Comparison of ENCODE assay signal across 15 cellular contexts in the genomic region with DNA sequence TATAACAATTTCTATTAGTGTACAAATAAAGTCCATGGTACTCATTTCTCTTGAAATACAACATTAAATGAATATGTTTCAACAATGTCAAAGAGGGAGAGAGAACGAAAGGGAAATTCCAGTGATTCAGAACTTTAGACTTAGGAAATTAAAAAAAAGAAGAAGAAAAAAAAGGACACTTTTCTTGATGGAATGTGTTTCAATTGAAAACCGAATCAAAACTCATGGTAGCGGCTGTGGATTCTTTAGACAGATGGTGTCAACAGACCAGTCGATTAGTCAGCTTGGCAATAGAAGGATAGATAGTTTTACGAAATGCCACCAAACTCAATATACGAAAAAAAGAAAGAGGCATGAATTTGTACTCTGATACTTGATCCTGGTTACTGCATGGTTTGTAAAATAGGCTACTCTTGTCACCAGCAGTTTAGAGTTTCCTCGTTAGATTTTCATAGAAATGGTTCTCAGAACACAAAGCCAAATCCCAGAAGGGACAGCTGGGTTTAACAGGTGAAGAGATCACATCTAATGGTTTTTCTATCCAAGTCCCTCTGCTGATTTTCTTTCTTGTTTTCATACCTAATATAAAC.
DNase-seq lines count a peak whose midpoint lies in the region; ATAC-seq and TF ChIP-seq lines count a peak whose summit lies in the region.
"Had no signal": no experiment of that assay in that cellular context is flagged by ENCODE, and none has a peak within 500 bp of the region (broad histone marks: within the 10 kb centered on the region; RNA-seq: fewer than 3 reads in every experiment).

No MANE protein-coding gene starts in this region.

- no peaks in the 10 kb centered on the region for H3K9me3 Mint-ChIP-seq in stimulated activated naive B cell treated with anti-CD40 and anti-IgM and Interleukin-4, amounts not matched to agents 10 μg/mL and 1 μg/mL and 100 μg/mL, for 72 hours

- no peaks in the 10 kb centered on the region for H3K36me3 Mint-ChIP-seq in stimulated activated naive B cell treated with anti-CD40 and anti-IgM and Interleukin-4, amounts not matched to agents 10 μg/mL and 1 μg/mL and 100 μg/mL, for 72 hours
- H3K36me3 Mint-ChIP-seq: activated CD4-positive, alpha-beta memory T cell treated with anti-CD3 and anti-CD28 coated beads for 36 hours had no signal

- no peak overlapping the region for H3K9ac ChIP-seq in mammary epithelial cell (ENCODE audit: insufficient read depth, low read length)
- H3K9ac ChIP-seq in SK-N-SH = peak overlapping the region; percentile 51; the same call in 1 of the 2 replicates

- 64% methylated on average over 7 of the region's 7 CpGs for WGBS in mammary epithelial cell (ENCODE audit: low coverage, missing lambda C conversion rate)
- WGBS in SK-N-SH (ENCODE audit: low lambda C conversion rate) = 12% methylated on average over 7 of the region's 7 CpGs
- 45 to 49% methylated on average over 7 of the region's 7 CpGs for WGBS in gastroesophageal sphincter (ENCODE audit: low coverage in 1 of 2), 2 donors

- H3K4me1 Mint-ChIP-seq in stimulated activated naive B cell treated with anti-CD40 and anti-IgM and Interleukin-4, amounts not matched to agents 10 μg/mL and 1 μg/mL and 100 μg/mL, for 72 hours = no peaks in the 10 kb centered on the region
- H3K4me1 Mint-ChIP-seq: central memory CD8-positive, alpha-beta T cell had no signal

- TF ChIP-seq EP300 in SK-N-SH (IDR thresholded peaks at IDR 0.05; ENCODE audit: borderline replicate concordance in 1 of 2, low read depth in 1 of 2, low read length in 1 of 2) (no peak), gastroesophageal sphincter (IDR thresholded peaks at IDR 0.05) (no peak)

- H3K27me3 ChIP-seq in mammary epithelial cell (ENCODE audit: insufficient read depth, low read length) (no peaks in the 10 kb centered on the region), breast epithelium (no peaks in the 10 kb centered on the region), SK-N-SH (ENCODE audit: insufficient read depth) (no peaks in the 10 kb centered on the region), left lung (no peaks in the 10 kb centered on the region), gastroesophageal sphincter (no peaks in the 10 kb centered on the region)
- H3K27me3 ChIP-seq: upper lobe of right lung had no signal

- TF ChIP-seq POLR2A in breast epithelium (IDR thresholded peaks at IDR 0.05) (no peak), gastroesophageal sphincter (IDR thresholded peaks at IDR 0.05) (no peak)

- H3K9me2 ChIP-seq in SK-N-SH = no peaks in the 10 kb centered on the region

- DNase-seq in mammary epithelial cell (no peak), breast epithelium (ENCODE audit: low spot score in 2 of 2) (no peak), SK-N-SH (no peak), glomerular visceral epithelial cell (ENCODE audit: extremely low spot score) (peak; percentile 23), left lung (no peak)
- DNase-seq in stimulated activated naive B cell treated with anti-CD40 and anti-IgM and Interleukin-4, amounts not matched to agents 10 μg/mL and 1 μg/mL and 100 μg/mL, for 72 hours = no peak
- DNase-seq: activated CD4-positive, alpha-beta memory T cell treated with anti-CD3 and anti-CD28 coated beads for 36 hours; activated gamma-delta T cell; DND-41; PC-9; T-helper 2 cell; upper lobe of right lung had no signal

- TF ChIP-seq RAD21 in SK-N-SH (IDR thresholded peaks at IDR 0.05; ENCODE audit: low read length) = no peak

- BruUV-seq in mammary epithelial cell (replicated peaks; lab: Mats Ljungman, UMichigan) = no TSS peak

- H4K20me1 ChIP-seq in mammary epithelial cell (ENCODE audit: insufficient read depth, low read length) (no peaks in the 10 kb centered on the region), SK-N-SH (ENCODE audit: insufficient read depth) (no peaks in the 10 kb centered on the region)

- POLR2A ChIA-PET in SK-N-SH (lab: Yijun Ruan, JAX) = no interaction called here

- no peaks in the 10 kb centered on the region for H3K9me3 ChIP-seq in mammary epithelial cell (replicated peaks; ENCODE audit: insufficient read depth, low read length)
- no peaks in the 10 kb centered on the region for H3K9me3 ChIP-seq in breast epithelium
- H3K9me3 ChIP-seq in SK-N-SH = no peaks in the 10 kb centered on the region
- no peaks in the 10 kb centered on the region for H3K9me3 ChIP-seq in left lung
- H3K9me3 ChIP-seq in gastroesophageal sphincter = no peaks in the 10 kb centered on the region
- H3K9me3 ChIP-seq: upper lobe of right lung had no signal

- H3K79me2 ChIP-seq in mammary epithelial cell (ENCODE audit: insufficient read depth, low read length) = peaks cover 31% of the 10 kb centered on the region
- peaks cover 59% of the 10 kb centered on the region for H3K79me2 ChIP-seq in SK-N-SH (ENCODE audit: insufficient read depth)

- H3K36me3 ChIP-seq in mammary epithelial cell (ENCODE audit: insufficient read depth, low read length) = peaks cover 1% of the 10 kb centered on the region
- H3K36me3 ChIP-seq in breast epithelium = no peaks in the 10 kb centered on the region
- no peaks in the 10 kb centered on the region for H3K36me3 ChIP-seq in SK-N-SH (replicated peaks in 1 of 2; ENCODE audit: control insufficient read depth in 1 of 2, insufficient read depth in 2 of 2, low read length in 1 of 2)
- H3K36me3 ChIP-seq in left lung = no peaks in the 10 kb centered on the region
- no peaks in the 10 kb centered on the region for H3K36me3 ChIP-seq in gastroesophageal sphincter
- H3K36me3 ChIP-seq: upper lobe of right lung had no signal

- CTCF ChIA-PET in mammary epithelial cell (lab: Charles Lee; ENCODE audit: low non-redundant PET) = no interaction called here
- CTCF ChIA-PET in SK-N-SH (lab: Yijun Ruan, JAX) = interaction anchor here (2.1 kb wide), 1 partner anchor 14 kb away, joined by 6 read pairs; no protein-coding TSS in a partner anchor

- H3K4me2 ChIP-seq in mammary epithelial cell (ENCODE audit: insufficient read depth, low read depth, low read length) (no peak overlapping the region), SK-N-SH (peak overlapping the region; percentile 61)
- H3K4me2 ChIP-seq: PC-9 had no signal

- H2AFZ ChIP-seq in mammary epithelial cell (ENCODE audit: low read depth, low read length) = no peak overlapping the region
- H2AFZ ChIP-seq in SK-N-SH (ENCODE audit: low read depth) = peak overlapping the region; percentile 66; the same call in 1 of the 2 replicates
- H2AFZ ChIP-seq: PC-9 had no signal

- peaks cover 27% of the 10 kb centered on the region for H3F3A ChIP-seq in SK-N-SH (replicated peaks; ENCODE audit: insufficient read depth)

- no peak overlapping the region for H3K27ac Mint-ChIP-seq in stimulated activated naive B cell treated with anti-CD40 and anti-IgM and Interleukin-4, amounts not matched to agents 10 μg/mL and 1 μg/mL and 100 μg/mL, for 72 hours
- H3K27ac Mint-ChIP-seq: activated CD4-positive, alpha-beta memory T cell treated with anti-CD3 and anti-CD28 coated beads for 36 hours had no signal

- H3K27ac ChIP-seq in mammary epithelial cell (ENCODE audit: insufficient read depth, low read depth, low read length) (peak overlapping the region; percentile 46), breast epithelium (no peak overlapping the region), SK-N-SH (ENCODE audit: low read depth in 2 of 2, low read length in 1 of 2) (peak overlapping the region; percentile 67 to 77; a peak in 3 of 4 replicates), left lung (no peak overlapping the region), gastroesophageal sphincter (no peak overlapping the region)
- H3K27ac ChIP-seq: PC-9, upper lobe of right lung had no signal

- dilution Hi-C loops in mammary epithelial cell (cut with HindIII; ENCODE audit: low sequenced_read_pairs) = no loop called here

- peaks cover 9% of the 10 kb centered on the region for H3K4me1 ChIP-seq in mammary epithelial cell (ENCODE audit: insufficient read depth, low read length)
- H3K4me1 ChIP-seq in breast epithelium = no peaks in the 10 kb centered on the region
- H3K4me1 ChIP-seq in SK-N-SH (ENCODE audit: control insufficient read depth in 1 of 2, insufficient read depth in 2 of 2, low read depth in 1 of 2, low read length in 1 of 2) = peaks cover 12 to 18% of the 10 kb centered on the region in 2 experiments; a peak in 2 of 4 replicates
- H3K4me1 ChIP-seq in left lung = no peaks in the 10 kb centered on the region
- H3K4me1 ChIP-seq in gastroesophageal sphincter = no peaks in the 10 kb centered on the region
- H3K4me1 ChIP-seq: upper lobe of right lung had no signal

- TF ChIP-seq CTCF in mammary epithelial cell (conservative IDR thresholded peaks at IDR 0.05 in 1 of 2, IDR thresholded peaks at IDR 0.05 in 1 of 2; ENCODE audit: extremely low read depth in 1 of 2, insufficient read depth in 1 of 2, low read depth in 1 of 2, low read length in 2 of 2) (no peak), breast epithelium (IDR thresholded peaks at IDR 0.05) (no peak), SK-N-SH (IDR thresholded peaks at IDR 0.05) (no peak), left lung (IDR thresholded peaks at IDR 0.05) (no peak), gastroesophageal sphincter (IDR thresholded peaks at IDR 0.05) (no peak)

- H3K27me3 Mint-ChIP-seq in stimulated activated naive B cell treated with anti-CD40 and anti-IgM and Interleukin-4, amounts not matched to agents 10 μg/mL and 1 μg/mL and 100 μg/mL, for 72 hours = no peaks in the 10 kb centered on the region
- H3K27me3 Mint-ChIP-seq: activated CD4-positive, alpha-beta memory T cell treated with anti-CD3 and anti-CD28 coated beads for 36 hours; central memory CD8-positive, alpha-beta T cell had no signal

- ATAC-seq in left lung = no peak
- no peak for ATAC-seq in gastroesophageal sphincter
- no peak for ATAC-seq in stimulated activated naive B cell treated with anti-CD40 and anti-IgM and Interleukin-4, amounts not matched to agents 10 μg/mL and 1 μg/mL and 100 μg/mL, for 72 hours (replicated peaks)
- no peak for ATAC-seq in GM21619 (IDR thresholded peaks at IDR 0.05; ENCODE audit: unreplicated experiment)
- ATAC-seq: upper lobe of right lung had no signal

- intact Hi-C loops in mammary epithelial cell (cut with micrococcal nuclease) = no loop called here
- intact Hi-C loops in breast epithelium (cut with DNase I; ENCODE audit: low total_unique reads) = no loop called here
- intact Hi-C loops in left lung (cut with DNase I) = no loop called here

- no peak overlapping the region for H3K4me3 Mint-ChIP-seq in stimulated activated naive B cell treated with anti-CD40 and anti-IgM and Interleukin-4, amounts not matched to agents 10 μg/mL and 1 μg/mL and 100 μg/mL, for 72 hours
- H3K4me3 Mint-ChIP-seq: activated CD4-positive, alpha-beta memory T cell treated with anti-CD3 and anti-CD28 coated beads for 36 hours; central memory CD8-positive, alpha-beta T cell had no signal

- H3K4me3 ChIP-seq in mammary epithelial cell (replicated peaks in 1 of 3; ENCODE audit: insufficient read depth in 1 of 3, low read depth in 2 of 3, low read length in 3 of 3) (no peak overlapping the region), breast epithelium (no peak overlapping the region), SK-N-SH (ENCODE audit: low read depth in 2 of 2, low read length in 1 of 2) (peak overlapping the region; percentile 22 to 56; a peak in 3 of 4 replicates), left lung (no peak overlapping the region), gastroesophageal sphincter (no peak overlapping the region)
- H3K4me3 ChIP-seq: PC-9, upper lobe of right lung had no signal

- in situ Hi-C loops in mammary epithelial cell (cut with MboI; ENCODE audit: low sequenced_read_pairs in 2 of 2) = loop anchor here in 1 of 2 donors (10.0 kb wide), 1 partner anchor 309 kb away; no protein-coding TSS in a partner anchor

Comparison
In these comparisons a context has a peak if more than half of its experiments do, and no peak if none do; other contexts are left out.
1. H3K27ac ChIP-seq: peak in mammary epithelial cell (single experiment) and SK-N-SH (2 of 2); none in breast epithelium (0 of 2), left lung (0 of 2) and gastroesophageal sphincter (0 of 4).
2. H3K4me3 ChIP-seq: peak in SK-N-SH (2 of 2); none in mammary epithelial cell (0 of 3), breast epithelium (0 of 3), left lung (0 of 2) and gastroesophageal sphincter (0 of 2).